In the genomic region with DNA sequence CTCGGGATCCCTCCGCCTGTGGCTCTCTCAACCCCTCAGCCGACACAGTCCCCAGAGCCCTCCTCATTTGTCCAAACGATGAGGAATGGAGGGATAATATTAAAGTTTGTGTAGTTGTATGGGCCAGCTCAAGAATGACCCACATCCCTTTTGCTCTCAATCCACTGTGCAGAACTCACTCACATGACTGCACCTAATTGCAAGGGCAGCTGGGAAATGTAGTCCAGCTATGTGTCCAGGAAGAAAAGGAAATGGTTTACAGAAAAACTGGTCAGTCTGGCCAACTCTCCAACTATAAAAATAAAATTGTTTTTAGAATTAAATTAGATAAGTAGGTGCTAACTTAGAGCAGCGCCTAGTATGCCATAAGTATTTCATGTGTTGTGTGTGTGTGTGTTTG, we compare ENCODE assay signal across 20 cellular contexts.
"Had no signal": no experiment of that assay in that cellular context is flagged by ENCODE, and none has a peak within 500 bp of the region (broad histone marks: within the 10 kb centered on the region; RNA-seq: fewer than 3 reads in every experiment).

No MANE protein-coding gene starts in this region.

- H3K9me3 ChIP-seq: thoracic aorta had no signal

- ATAC-seq: activated CD8-positive, alpha-beta T cell treated with anti-CD3 and anti-CD28 coated beads for 36 hours; activated T-helper 17 cell treated with anti-CD3 and anti-CD28 coated beads, Interleukin-2, amount 50 U/mL, for 72 hours; natural killer cell; stimulated activated naive B cell treated with anti-CD40 and anti-IgM and Interleukin-4, amounts not matched to agents 10 μg/mL and 1 μg/mL and 100 μg/mL, for 72 hours had no signal

- H3K36me3 ChIP-seq: cardiac muscle cell, esophagus muscularis mucosa, thoracic aorta, upper lobe of left lung had no signal

- H3K27ac ChIP-seq: cardiac muscle cell, esophagus muscularis mucosa, hepatocyte, thoracic aorta, upper lobe of left lung had no signal

- H3K4me3 ChIP-seq: cardiac muscle cell, esophagus muscularis mucosa, hepatocyte, lung, thoracic aorta, upper lobe of left lung had no signal

- H3K27me3 ChIP-seq: cardiac muscle cell, esophagus muscularis mucosa, hepatocyte, upper lobe of left lung had no signal

- H3K4me2 ChIP-seq: hepatocyte had no signal

- DNase-seq: activated CD4-positive, alpha-beta T cell treated with anti-CD3 and anti-CD28 coated beads, Interleukin-2, amount 10 ng/mL, durations not matched to agents 24 days and 14 days; activated CD8-positive, alpha-beta T cell treated with anti-CD3 and anti-CD28 coated beads for 36 hours; activated naive CD4-positive, alpha-beta T cell; activated naive CD8-positive, alpha-beta T cell treated with anti-CD3 and anti-CD28 coated beads for 36 hours; activated T-cell treated with anti-CD3 and anti-CD28 coated beads, Interleukin-2, amount 50 U/mL, for 1 hour; amniotic stem cell; effector CD8-positive, alpha-beta T cell; natural killer cell; occipital lobe; retina; stimulated activated naive B cell treated with anti-CD40 and anti-IgM and Interleukin-4, amounts not matched to agents 10 μg/mL and 1 μg/mL and 100 μg/mL, for 72 hours; upper lobe of left lung had no signal

- H2AFZ ChIP-seq: hepatocyte had no signal

- H3K79me2 ChIP-seq: hepatocyte had no signal

- H3K4me1 ChIP-seq: upper lobe of left lung had no signal

- FAIRE-seq: endothelial cell of umbilical vein, islet of Langerhans had no signal
